1 cellular context compared by ENCODE assay signal in the genomic region with DNA sequence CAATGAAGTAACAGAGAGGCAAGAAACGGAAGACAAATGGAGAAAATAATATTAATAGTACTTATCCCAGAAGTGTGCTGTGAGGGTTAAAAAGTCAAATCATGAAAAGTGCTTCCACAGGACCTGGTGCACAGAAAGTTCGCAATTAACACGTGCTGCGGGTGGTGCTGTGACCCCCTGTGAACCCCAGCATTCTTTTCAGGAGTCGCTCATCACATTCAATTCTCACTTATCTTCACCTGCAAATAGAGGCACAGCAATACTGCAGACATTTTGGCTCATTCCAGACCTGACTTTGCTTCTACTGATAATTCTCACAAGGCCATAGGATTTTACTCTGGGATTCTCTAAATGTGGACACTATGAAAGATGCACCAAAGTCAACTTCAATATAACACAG.
TF ChIP-seq lines count a peak whose summit lies in the region.

No MANE protein-coding gene starts in this region.

TF ChIP-seq in endothelial cell of umbilical vein, 7 proteins besides CTCF, POLR2A, EP300 and RAD21:
- no peak for TF ChIP-seq POLR2AphosphoS5 (IDR thresholded peaks at IDR 0.05; ENCODE audit: insufficient read depth, low read depth, low read length)
- no peak for TF ChIP-seq FOS (IDR thresholded peaks at IDR 0.05; ENCODE audit: borderline replicate concordance, insufficient read depth, low read length)
- TF ChIP-seq MYC (IDR thresholded peaks at IDR 0.05; ENCODE audit: low read depth, low read length), result no peak
- no peak for TF ChIP-seq GATA2 (IDR thresholded peaks at IDR 0.05; ENCODE audit: insufficient read depth, insufficient read length, low read depth, low read length)
- no peak for TF ChIP-seq JUN (IDR thresholded peaks at IDR 0.05; ENCODE audit: borderline replicate concordance, insufficient read depth, insufficient read length, low read depth)
- no peak for TF ChIP-seq EZH2 (IDR thresholded peaks at IDR 0.05; ENCODE audit: borderline replicate concordance, low read depth, low read length, severe bottlenecking)
- TF ChIP-seq, protein P1, sequence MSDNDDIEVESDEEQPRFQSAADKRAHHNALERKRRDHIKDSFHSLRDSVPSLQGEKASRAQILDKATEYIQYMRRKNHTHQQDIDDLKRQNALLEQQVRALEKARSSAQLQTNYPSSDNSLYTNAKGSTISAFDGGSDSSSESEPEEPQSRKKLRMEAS (IDR thresholded peaks at IDR 0.05; ENCODE audit: insufficient read depth, insufficient read length), result no peak
